Comparison of ENCODE assay signal across 8 cellular contexts in genomic region chr13:85445534-85445933, GRCh38.
"Had no signal": no experiment of that assay in that cellular context is flagged by ENCODE, and none has a peak within 500 bp of the region (broad histone marks: within the 10 kb centered on the region; RNA-seq: fewer than 3 reads in every experiment).

No MANE protein-coding gene starts in this region.

- H3K4me1 Mint-ChIP-seq: IgD-negative memory B cell had no signal

- ATAC-seq: HCT116 had no signal

- H3K27ac ChIP-seq: GM23248, HL-60, KMS-11 had no signal

- H2AFZ ChIP-seq: GM23248 had no signal

- DNase-seq: GM23248, HFFc6, KBM-7 had no signal

- H3K27ac Mint-ChIP-seq: HFFc6, IgD-negative memory B cell had no signal

- H3K9me3 ChIP-seq: HAP-1 had no signal

- H3K4me3 ChIP-seq: GM23248, HAP-1 had no signal

- H3K4me3 Mint-ChIP-seq: HFFc6, IgD-negative memory B cell had no signal

- H3K27me3 Mint-ChIP-seq: IgD-negative memory B cell had no signal

- H3K4me2 ChIP-seq: KMS-11 had no signal

- H3K9me3 Mint-ChIP-seq: HFFc6 had no signal

- H3K9ac ChIP-seq: GM23248, KMS-11 had no signal

- H3K36me3 ChIP-seq: HAP-1 had no signal
